8 cellular contexts compared by ENCODE assay signal in the genomic region with DNA sequence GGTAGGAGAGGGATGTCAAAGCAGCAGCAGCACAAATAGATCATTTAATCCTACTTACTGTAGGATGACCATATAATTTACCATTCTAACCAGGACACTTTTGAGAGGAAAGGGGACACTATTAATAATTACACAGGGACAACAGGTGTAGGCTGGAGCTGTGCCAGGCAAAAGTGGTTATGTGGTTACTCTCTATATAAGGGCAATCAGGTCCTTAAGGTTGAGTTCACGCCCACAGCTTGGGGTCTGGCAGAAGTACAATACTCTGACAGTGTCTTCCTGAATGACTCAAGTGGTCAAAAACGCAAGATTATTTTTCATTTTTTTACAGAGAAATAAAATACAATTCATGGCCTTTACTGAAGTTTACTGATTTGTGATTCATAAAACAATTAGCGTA. TPM values are rescaled to one million over a fixed set of nuclear protein-coding genes. Genes with fewer than 3 reads are reported as not detected.
DNase-seq lines count a peak whose midpoint lies in the region; ATAC-seq and TF ChIP-seq lines count a peak whose summit lies in the region.

No MANE protein-coding gene starts in this region.

- H3K4me3 Mint-ChIP-seq in T-helper 2 cell treated with Interferon-gamma antibody and Interleukin-4, amounts not matched to agents 5 μg/mL and 100 μg/mL, for 36 hours: no peak overlapping the region
- H3K4me3 Mint-ChIP-seq in activated CD8-positive, alpha-beta memory T cell treated with anti-CD3 and anti-CD28 coated beads, Interleukin-2, amount 10 ng/mL, durations not matched to agents 7 days and 5 days: no peak overlapping the region

- H3K4me1 Mint-ChIP-seq in T-helper 2 cell treated with Interferon-gamma antibody and Interleukin-4, amounts not matched to agents 5 μg/mL and 100 μg/mL, for 36 hours (ENCODE audit: low read depth): peaks cover 25% of the 10 kb centered on the region
- H3K4me1 Mint-ChIP-seq in activated CD8-positive, alpha-beta memory T cell treated with anti-CD3 and anti-CD28 coated beads, Interleukin-2, amount 10 ng/mL, durations not matched to agents 7 days and 5 days: peaks cover 34% of the 10 kb centered on the region

- intact Hi-C loops in ascending aorta (cut with DNase I): no loop called here

- no peaks in the 10 kb centered on the region for H3K27me3 ChIP-seq in ascending aorta

- no peak overlapping the region for H3K27ac Mint-ChIP-seq in T-helper 2 cell treated with Interferon-gamma antibody and Interleukin-4, amounts not matched to agents 5 μg/mL and 100 μg/mL, for 36 hours
- no peak overlapping the region for H3K27ac Mint-ChIP-seq in activated CD8-positive, alpha-beta memory T cell treated with anti-CD3 and anti-CD28 coated beads, Interleukin-2, amount 10 ng/mL, durations not matched to agents 7 days and 5 days

- no peaks in the 10 kb centered on the region for H3K36me3 ChIP-seq in ascending aorta

- no peaks in the 10 kb centered on the region for H3K27me3 Mint-ChIP-seq in T-helper 2 cell treated with Interferon-gamma antibody and Interleukin-4, amounts not matched to agents 5 μg/mL and 100 μg/mL, for 36 hours (ENCODE audit: low read depth)
- no peaks in the 10 kb centered on the region for H3K27me3 Mint-ChIP-seq in activated CD8-positive, alpha-beta memory T cell treated with anti-CD3 and anti-CD28 coated beads, Interleukin-2, amount 10 ng/mL, durations not matched to agents 7 days and 5 days

- TF ChIP-seq CTCF in ascending aorta (IDR thresholded peaks at IDR 0.05): no peak

- peak in 3 of 5 experiments; percentile 12 to 38 (median 21) for DNase-seq in T-helper 2 cell
- DNase-seq in T-helper 2 cell treated with Interferon-gamma antibody and Interleukin-4, amounts not matched to agents 5 μg/mL and 100 μg/mL, for 36 hours (ENCODE audit: low spot score): no peak
- peak; percentile 70 for DNase-seq in M059J (ENCODE audit: low read depth)
- peak; percentile 59 for DNase-seq in activated CD8-positive, alpha-beta memory T cell treated with anti-CD3 and anti-CD28 coated beads, Interleukin-2, amount 10 ng/mL, durations not matched to agents 7 days and 5 days
- peak; percentile 93 for DNase-seq in kidney tubule cell (ENCODE audit: low spot score)
- DNase-seq in ascending aorta (ENCODE audit: low spot score in 2 of 2): no peak

- no peak for ATAC-seq in activated CD8-positive, alpha-beta memory T cell treated with anti-CD3 and anti-CD28 coated beads, Interleukin-2, amount 10 ng/mL, durations not matched to agents 7 days and 5 days
- ATAC-seq in GM18873 (IDR thresholded peaks at IDR 0.05; ENCODE audit: low FRiP score, unreplicated experiment) (no peak), HG03025 (IDR thresholded peaks at IDR 0.05; ENCODE audit: low FRiP score, unreplicated experiment) (no peak)

- H3K4me1 ChIP-seq in ascending aorta: peaks cover 4 to 29% of the 10 kb centered on the region in 2 donors

- CTCF ChIA-PET in activated CD8-positive, alpha-beta memory T cell treated with anti-CD3 and anti-CD28 coated beads, Interleukin-2, amount 10 ng/mL, durations not matched to agents 7 days and 5 days (lab: Charles Lee): interaction anchor here (0.7 to 1.4 kb wide), 2 partner anchors 66 to 271 kb away, joined by 3 to 4 read pairs; no protein-coding TSS in a partner anchor

- H3K27ac ChIP-seq in ascending aorta: no peak overlapping the region

- peaks cover 2% of the 10 kb centered on the region for H3K36me3 Mint-ChIP-seq in T-helper 2 cell treated with Interferon-gamma antibody and Interleukin-4, amounts not matched to agents 5 μg/mL and 100 μg/mL, for 36 hours (ENCODE audit: low read depth)
- peaks cover 5% of the 10 kb centered on the region for H3K36me3 Mint-ChIP-seq in activated CD8-positive, alpha-beta memory T cell treated with anti-CD3 and anti-CD28 coated beads, Interleukin-2, amount 10 ng/mL, durations not matched to agents 7 days and 5 days

- H3K9me3 ChIP-seq in ascending aorta: no peaks in the 10 kb centered on the region

- H3K9me3 Mint-ChIP-seq in T-helper 2 cell treated with Interferon-gamma antibody and Interleukin-4, amounts not matched to agents 5 μg/mL and 100 μg/mL, for 36 hours: no peaks in the 10 kb centered on the region
- H3K9me3 Mint-ChIP-seq in activated CD8-positive, alpha-beta memory T cell treated with anti-CD3 and anti-CD28 coated beads, Interleukin-2, amount 10 ng/mL, durations not matched to agents 7 days and 5 days (ENCODE audit: low read depth): no peaks in the 10 kb centered on the region

- H3K4me3 ChIP-seq in ascending aorta: peak overlapping the region in 1 of 2 donors; percentile 19

RNA-seq across cellular contexts. Expression of gene PREPL, which starts 2.8 kb away (rescaled TPM):
- total RNA-seq in M059J (2014; rRNA removed; shearing (Covaris generic)): 23.8 and 31.2 TPM in 2 replicates
- total RNA-seq in activated CD8-positive, alpha-beta memory T cell treated with anti-CD3 and anti-CD28 coated beads, Interleukin-2, amount 10 ng/mL, durations not matched to agents 7 days and 5 days: 10 to 100 TPM; 20.0 to 23.8 TPM
- 22.6 TPM for total RNA-seq in ascending aorta

RNA-seq across cellular contexts. Expression of gene CAMKMT, which starts 3.2 kb away (rescaled TPM):
- total RNA-seq in M059J (2014; rRNA removed; shearing (Covaris generic)): 3.4 and 6.2 TPM in 2 replicates
- total RNA-seq in activated CD8-positive, alpha-beta memory T cell treated with anti-CD3 and anti-CD28 coated beads, Interleukin-2, amount 10 ng/mL, durations not matched to agents 7 days and 5 days: 10 to 100 TPM; 12.8 to 13.3 TPM
- total RNA-seq in ascending aorta: 5.1 TPM

Comparison
In these comparisons a context has a peak if more than half of its experiments do, and no peak if none do; other contexts are left out.
1. DNase-seq: peak in T-helper 2 cell (3 of 5), M059J (single experiment), activated CD8-positive, alpha-beta memory T cell treated with anti-CD3 and anti-CD28 coated beads, Interleukin-2, amount 10 ng/mL, durations not matched to agents 7 days and 5 days (single experiment) and kidney tubule cell (single experiment); none in T-helper 2 cell treated with Interferon-gamma antibody and Interleukin-4, amounts not matched to agents 5 μg/mL and 100 μg/mL, for 36 hours (single experiment) and ascending aorta (0 of 2).